ENCODE assay signal across 1 cellular context in the genomic region with DNA sequence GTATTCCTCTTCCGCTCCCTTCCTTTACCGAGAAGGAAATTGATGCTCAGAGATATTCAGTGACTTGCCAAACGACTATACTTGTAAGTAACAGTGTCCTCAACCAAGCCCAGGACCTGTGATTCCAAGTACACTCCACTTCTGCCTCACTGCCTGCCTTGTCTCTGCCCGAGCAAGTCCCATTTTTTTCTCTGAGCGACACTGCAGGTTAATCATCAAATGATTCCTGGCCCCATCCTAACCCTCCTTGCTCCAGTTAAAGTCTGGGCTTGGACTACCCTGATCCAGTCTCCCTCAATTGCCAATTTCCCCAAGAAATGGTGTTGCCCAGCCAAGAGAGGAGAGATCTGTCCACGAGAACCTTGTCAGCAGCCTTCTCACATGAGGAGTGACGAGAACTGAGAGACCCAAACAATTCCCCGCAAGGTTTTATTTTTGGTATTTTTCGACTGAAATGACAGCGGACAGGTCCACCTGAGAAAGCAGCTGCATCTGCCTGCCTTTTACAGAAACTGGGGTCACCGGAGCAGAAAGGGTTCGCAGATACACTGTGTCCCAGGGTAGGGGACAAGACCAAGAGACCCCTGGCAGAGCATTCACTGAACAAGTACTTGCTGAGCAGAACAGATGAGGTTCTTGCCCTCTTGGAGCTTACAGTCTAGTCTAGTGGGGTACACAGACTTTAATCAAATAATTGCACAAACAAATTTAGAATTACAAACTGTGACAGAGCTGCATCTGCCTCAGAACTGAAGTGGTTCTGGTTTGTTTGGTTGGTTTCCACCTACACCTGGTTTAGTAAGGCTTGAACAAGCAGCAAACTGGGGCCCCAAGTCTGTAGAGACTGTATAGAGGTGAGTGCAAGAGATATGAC.
TF ChIP-seq lines count a peak whose summit lies in the region.

No MANE protein-coding gene starts in this region.

TF ChIP-seq in GM23338, 12 proteins besides CTCF, POLR2A, EP300 and RAD21 (continued from another document):
- TF ChIP-seq, protein P1, sequence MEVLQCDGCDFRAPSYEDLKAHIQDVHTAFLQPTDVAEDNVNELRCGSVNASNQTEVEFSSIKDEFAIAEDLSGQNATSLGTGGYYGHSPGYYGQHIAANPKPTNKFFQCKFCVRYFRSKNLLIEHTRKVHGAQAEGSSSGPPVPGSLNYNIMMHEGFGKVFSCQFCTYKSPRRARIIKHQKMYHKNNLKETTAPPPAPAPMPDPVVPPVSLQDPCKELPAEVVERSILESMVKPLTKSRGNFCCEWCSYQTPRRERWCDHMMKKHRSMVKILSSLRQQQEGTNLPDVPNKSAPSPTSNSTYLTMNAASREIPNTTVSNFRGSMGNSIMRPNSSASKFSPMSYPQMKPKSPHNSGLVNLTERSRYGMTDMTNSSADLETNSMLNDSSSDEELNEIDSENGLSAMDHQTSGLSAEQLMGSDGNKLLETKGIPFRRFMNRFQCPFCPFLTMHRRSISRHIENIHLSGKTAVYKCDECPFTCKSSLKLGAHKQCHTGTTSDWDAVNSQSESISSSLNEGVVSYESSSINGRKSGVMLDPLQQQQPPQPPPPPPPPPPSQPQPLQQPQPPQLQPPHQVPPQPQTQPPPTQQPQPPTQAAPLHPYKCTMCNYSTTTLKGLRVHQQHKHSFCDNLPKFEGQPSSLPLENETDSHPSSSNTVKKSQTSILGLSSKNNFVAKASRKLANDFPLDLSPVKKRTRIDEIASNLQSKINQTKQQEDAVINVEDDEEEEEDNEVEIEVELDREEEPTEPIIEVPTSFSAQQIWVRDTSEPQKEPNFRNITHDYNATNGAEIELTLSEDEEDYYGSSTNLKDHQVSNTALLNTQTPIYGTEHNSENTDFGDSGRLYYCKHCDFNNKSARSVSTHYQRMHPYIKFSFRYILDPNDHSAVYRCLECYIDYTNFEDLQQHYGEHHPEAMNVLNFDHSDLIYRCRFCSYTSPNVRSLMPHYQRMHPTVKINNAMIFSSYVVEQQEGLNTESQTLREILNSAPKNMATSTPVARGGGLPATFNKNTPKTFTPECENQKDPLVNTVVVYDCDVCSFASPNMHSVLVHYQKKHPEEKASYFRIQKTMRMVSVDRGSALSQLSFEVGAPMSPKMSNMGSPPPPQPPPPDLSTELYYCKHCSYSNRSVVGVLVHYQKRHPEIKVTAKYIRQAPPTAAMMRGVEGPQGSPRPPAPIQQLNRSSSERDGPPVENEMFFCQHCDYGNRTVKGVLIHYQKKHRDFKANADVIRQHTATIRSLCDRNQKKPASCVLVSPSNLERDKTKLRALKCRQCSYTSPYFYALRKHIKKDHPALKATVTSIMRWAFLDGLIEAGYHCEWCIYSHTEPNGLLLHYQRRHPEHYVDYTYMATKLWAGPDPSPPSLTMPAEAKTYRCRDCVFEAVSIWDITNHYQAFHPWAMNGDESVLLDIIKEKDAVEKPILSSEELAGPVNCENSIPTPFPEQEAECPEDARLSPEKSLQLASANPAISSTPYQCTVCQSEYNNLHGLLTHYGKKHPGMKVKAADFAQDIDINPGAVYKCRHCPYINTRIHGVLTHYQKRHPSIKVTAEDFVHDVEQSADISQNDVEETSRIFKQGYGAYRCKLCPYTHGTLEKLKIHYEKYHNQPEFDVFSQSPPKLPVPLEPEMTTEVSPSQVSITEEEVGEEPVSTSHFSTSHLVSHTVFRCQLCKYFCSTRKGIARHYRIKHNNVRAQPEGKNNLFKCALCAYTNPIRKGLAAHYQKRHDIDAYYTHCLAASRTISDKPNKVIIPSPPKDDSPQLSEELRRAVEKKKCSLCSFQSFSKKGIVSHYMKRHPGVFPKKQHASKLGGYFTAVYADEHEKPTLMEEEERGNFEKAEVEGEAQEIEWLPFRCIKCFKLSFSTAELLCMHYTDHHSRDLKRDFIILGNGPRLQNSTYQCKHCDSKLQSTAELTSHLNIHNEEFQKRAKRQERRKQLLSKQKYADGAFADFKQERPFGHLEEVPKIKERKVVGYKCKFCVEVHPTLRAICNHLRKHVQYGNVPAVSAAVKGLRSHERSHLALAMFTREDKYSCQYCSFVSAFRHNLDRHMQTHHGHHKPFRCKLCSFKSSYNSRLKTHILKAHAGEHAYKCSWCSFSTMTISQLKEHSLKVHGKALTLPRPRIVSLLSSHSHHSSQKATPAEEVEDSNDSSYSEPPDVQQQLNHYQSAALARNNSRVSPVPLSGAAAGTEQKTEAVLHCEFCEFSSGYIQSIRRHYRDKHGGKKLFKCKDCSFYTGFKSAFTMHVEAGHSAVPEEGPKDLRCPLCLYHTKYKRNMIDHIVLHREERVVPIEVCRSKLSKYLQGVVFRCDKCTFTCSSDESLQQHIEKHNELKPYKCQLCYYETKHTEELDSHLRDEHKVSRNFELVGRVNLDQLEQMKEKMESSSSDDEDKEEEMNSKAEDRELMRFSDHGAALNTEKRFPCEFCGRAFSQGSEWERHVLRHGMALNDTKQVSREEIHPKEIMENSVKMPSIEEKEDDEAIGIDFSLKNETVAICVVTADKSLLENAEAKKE (CRISPR knock-in tag; IDR thresholded peaks at IDR 0.05): no peak
- TF ChIP-seq, protein P2, sequence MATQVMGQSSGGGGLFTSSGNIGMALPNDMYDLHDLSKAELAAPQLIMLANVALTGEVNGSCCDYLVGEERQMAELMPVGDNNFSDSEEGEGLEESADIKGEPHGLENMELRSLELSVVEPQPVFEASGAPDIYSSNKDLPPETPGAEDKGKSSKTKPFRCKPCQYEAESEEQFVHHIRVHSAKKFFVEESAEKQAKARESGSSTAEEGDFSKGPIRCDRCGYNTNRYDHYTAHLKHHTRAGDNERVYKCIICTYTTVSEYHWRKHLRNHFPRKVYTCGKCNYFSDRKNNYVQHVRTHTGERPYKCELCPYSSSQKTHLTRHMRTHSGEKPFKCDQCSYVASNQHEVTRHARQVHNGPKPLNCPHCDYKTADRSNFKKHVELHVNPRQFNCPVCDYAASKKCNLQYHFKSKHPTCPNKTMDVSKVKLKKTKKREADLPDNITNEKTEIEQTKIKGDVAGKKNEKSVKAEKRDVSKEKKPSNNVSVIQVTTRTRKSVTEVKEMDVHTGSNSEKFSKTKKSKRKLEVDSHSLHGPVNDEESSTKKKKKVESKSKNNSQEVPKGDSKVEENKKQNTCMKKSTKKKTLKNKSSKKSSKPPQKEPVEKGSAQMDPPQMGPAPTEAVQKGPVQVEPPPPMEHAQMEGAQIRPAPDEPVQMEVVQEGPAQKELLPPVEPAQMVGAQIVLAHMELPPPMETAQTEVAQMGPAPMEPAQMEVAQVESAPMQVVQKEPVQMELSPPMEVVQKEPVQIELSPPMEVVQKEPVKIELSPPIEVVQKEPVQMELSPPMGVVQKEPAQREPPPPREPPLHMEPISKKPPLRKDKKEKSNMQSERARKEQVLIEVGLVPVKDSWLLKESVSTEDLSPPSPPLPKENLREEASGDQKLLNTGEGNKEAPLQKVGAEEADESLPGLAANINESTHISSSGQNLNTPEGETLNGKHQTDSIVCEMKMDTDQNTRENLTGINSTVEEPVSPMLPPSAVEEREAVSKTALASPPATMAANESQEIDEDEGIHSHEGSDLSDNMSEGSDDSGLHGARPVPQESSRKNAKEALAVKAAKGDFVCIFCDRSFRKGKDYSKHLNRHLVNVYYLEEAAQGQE (IDR thresholded peaks at IDR 0.05; ENCODE audit: unreplicated experiment): no peak
- TF ChIP-seq ZNF331 (CRISPR knock-in tag; IDR thresholded peaks at IDR 0.05; ENCODE audit: low read depth) (no peak), CREB1 (CRISPR knock-in tag; IDR thresholded peaks at IDR 0.05; ENCODE audit: low read depth) (no peak), EZH2phosphoT487 (IDR thresholded peaks at IDR 0.05; ENCODE audit: unreplicated experiment) (no peak), POLR2AphosphoS5 (IDR thresholded peaks at IDR 0.05; ENCODE audit: low read depth) (no peak), STAT1 (IDR thresholded peaks at IDR 0.05; ENCODE audit: unreplicated experiment) (no peak), EZH2 (IDR thresholded peaks at IDR 0.05; ENCODE audit: low read depth, unreplicated experiment) (no peak), JUNB (IDR thresholded peaks at IDR 0.05; ENCODE audit: unreplicated experiment) (no peak)
